ENCODE assay signal across 21 cellular contexts in the genomic region with DNA sequence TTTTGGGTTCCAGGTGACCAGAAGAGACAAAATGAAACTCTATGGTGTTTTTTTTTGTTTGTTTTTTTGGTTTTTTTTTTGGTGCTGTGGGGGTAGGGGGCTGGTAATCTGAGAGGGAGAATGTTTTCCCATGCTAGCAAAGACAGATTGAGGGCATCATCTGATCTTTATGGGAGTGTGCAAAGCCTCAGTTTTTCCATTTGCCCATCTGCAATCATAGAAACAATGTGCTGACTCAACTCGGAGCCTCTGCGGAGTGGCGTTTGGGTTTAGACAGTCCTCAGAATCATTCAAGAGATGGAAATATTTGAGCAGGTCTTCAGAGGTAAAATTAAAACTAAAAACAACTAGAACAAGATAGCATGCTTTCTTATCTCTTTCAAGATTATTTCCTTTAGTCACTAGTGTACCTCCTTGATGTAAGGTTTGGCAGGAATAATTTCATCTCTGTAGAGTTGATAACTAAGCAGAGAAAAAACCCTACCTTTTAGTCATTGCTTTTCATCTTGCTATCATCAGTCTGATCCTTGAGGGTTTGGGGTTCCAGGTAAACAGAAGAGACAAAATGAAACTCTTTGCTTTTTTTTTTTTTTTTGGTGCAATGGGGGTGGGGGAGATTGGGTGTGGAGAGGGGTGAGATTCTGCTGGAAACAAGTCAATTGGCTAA. TPM values are rescaled to one million over a fixed set of nuclear protein-coding genes. Genes with fewer than 3 reads are reported as not detected.
DNase-seq lines count a peak whose midpoint lies in the region; ATAC-seq and TF ChIP-seq lines count a peak whose summit lies in the region.
"Had no signal": no experiment of that assay in that cellular context is flagged by ENCODE, and none has a peak within 500 bp of the region (broad histone marks: within the 10 kb centered on the region; RNA-seq: fewer than 3 reads in every experiment).

No MANE protein-coding gene starts in this region.

- H3K4me3 Mint-ChIP-seq in activated T-helper 17 cell treated with anti-CD3 and anti-CD28 coated beads, Interleukin-2, amount 50 U/mL, for 72 hours, result peak overlapping the region; percentile 57
- H3K4me3 Mint-ChIP-seq: neural progenitor cell had no signal

- H3K27ac Mint-ChIP-seq in activated T-helper 17 cell treated with anti-CD3 and anti-CD28 coated beads, Interleukin-2, amount 50 U/mL, for 72 hours, result peak overlapping the region; percentile 58
- H3K27ac Mint-ChIP-seq: neural progenitor cell had no signal

- no peaks in the 10 kb centered on the region for H3K27me3 Mint-ChIP-seq in activated T-helper 17 cell treated with anti-CD3 and anti-CD28 coated beads, Interleukin-2, amount 50 U/mL, for 72 hours

- H3K36me3 Mint-ChIP-seq in activated T-helper 17 cell treated with anti-CD3 and anti-CD28 coated beads, Interleukin-2, amount 50 U/mL, for 72 hours (ENCODE audit: low read depth), result no peaks in the 10 kb centered on the region

- no peak overlapping the region for H3K27ac ChIP-seq in transverse colon
- H3K27ac ChIP-seq: neural progenitor cell, thoracic aorta had no signal

- no peak overlapping the region for H3K4me3 ChIP-seq in transverse colon
- H3K4me3 ChIP-seq: neural progenitor cell, smooth muscle cell, thoracic aorta had no signal

- peaks cover 10% of the 10 kb centered on the region for H3K4me1 Mint-ChIP-seq in activated T-helper 17 cell treated with anti-CD3 and anti-CD28 coated beads, Interleukin-2, amount 50 U/mL, for 72 hours
- H3K4me1 Mint-ChIP-seq: neural progenitor cell had no signal

- peak; percentile 90 for ATAC-seq in activated T-helper 17 cell treated with anti-CD3 and anti-CD28 coated beads, Interleukin-2, amount 50 U/mL, for 72 hours (replicated peaks)
- no peak for ATAC-seq in GM18873 (IDR thresholded peaks at IDR 0.05; ENCODE audit: low FRiP score, unreplicated experiment)

- in situ Hi-C loops in transverse colon (cut with MboI; ENCODE audit: low pct_ligation_motif_present in 1 of 4, low pct_unique_long_range_greater_than_20kb in 1 of 4, low sequenced_read_pairs in 3 of 4), result loop anchor here in 1 of 4 donors (10.0 kb wide), 1 partner anchor 129 kb away; no protein-coding TSS in a partner anchor

- no peaks in the 10 kb centered on the region for H3K4me1 ChIP-seq in transverse colon
- H3K4me1 ChIP-seq: neural progenitor cell had no signal

- H3K27me3 ChIP-seq in transverse colon, result no peaks in the 10 kb centered on the region
- H3K27me3 ChIP-seq: neural progenitor cell had no signal

- DNase-seq in activated T-cell treated with anti-CD3 and anti-CD28 coated beads for 24 hours (ENCODE audit: low read depth) (peak; percentile 20), activated T-cell treated with anti-CD3 and anti-CD28 coated beads for 4 hours (no peak), NCI-H2171 treated with DMSO at 0.1 percent for 48 hours (lab: John Stamatoyannopoulos, UW) (peak; percentile 69), transverse colon (no peak), anterior cingulate cortex (lab: John Stamatoyannopoulos, UW) (no peak)
- DNase-seq in stimulated activated CD4-positive, alpha-beta T cell treated with anti-CD3 and anti-CD28 coated beads, Interleukin-1b, Interleukin-23, amount 100 ng/mL, for 48 hours, result peak; percentile 41
- DNase-seq: ACHN; activated effector memory CD4-positive, alpha-beta T cell treated with anti-CD3 and anti-CD28 coated beads, Interleukin-2, amount 50 U/mL, for 16 hours; C1 segment of cervical spinal cord; effector CD4-positive, alpha-beta T cell; EL; HCEC 1CT; hypothalamus; islet precursor cell; NCI-H2107; NCI-H524 had no signal

- no peak for TF ChIP-seq EP300 in transverse colon (IDR thresholded peaks at IDR 0.05; ENCODE audit: low read depth)

- H3K9me3 ChIP-seq in transverse colon, result no peaks in the 10 kb centered on the region
- H3K9me3 ChIP-seq: thoracic aorta had no signal

- no peaks in the 10 kb centered on the region for H3K36me3 ChIP-seq in transverse colon
- H3K36me3 ChIP-seq: neural progenitor cell, thoracic aorta had no signal

- TF ChIP-seq CTCF in transverse colon (IDR thresholded peaks at IDR 0.05), result no peak

- intact Hi-C loops in transverse colon (cut with DNase I; ENCODE audit: low total_unique reads), result no loop called here

- WGBS in transverse colon (ENCODE audit: low coverage in 1 of 2), 2 donors, result 90 to 92% methylated on average over 2 to 3 of the region's 3 CpGs

- H3K9me3 Mint-ChIP-seq in activated T-helper 17 cell treated with anti-CD3 and anti-CD28 coated beads, Interleukin-2, amount 50 U/mL, for 72 hours, result no peaks in the 10 kb centered on the region

- no peak for TF ChIP-seq POLR2A in transverse colon (IDR thresholded peaks at IDR 0.05)

RNA-seq across cellular contexts. Expression of a gene that starts 18.0 kb away (rescaled TPM):
- total RNA-seq in activated T-helper 17 cell treated with anti-CD3 and anti-CD28 coated beads, Interleukin-2, amount 50 U/mL, for 72 hours, result 1 to 10 TPM; 6.6 to 7.4 TPM
- total RNA-seq in transverse colon, result 100 to 1,000 TPM in 2 of 4 donors, 10 to 100 TPM in 2; 48.0 to 144 (median 100) TPM

Comparison
In these comparisons a context has a peak if more than half of its experiments do, and no peak if none do; other contexts are left out.
1. DNase-seq: peak in activated T-cell treated with anti-CD3 and anti-CD28 coated beads for 24 hours (single experiment), NCI-H2171 treated with DMSO at 0.1 percent for 48 hours (single experiment) and stimulated activated CD4-positive, alpha-beta T cell treated with anti-CD3 and anti-CD28 coated beads, Interleukin-1b, Interleukin-23, amount 100 ng/mL, for 48 hours (single experiment); none in activated T-cell treated with anti-CD3 and anti-CD28 coated beads for 4 hours (single experiment), transverse colon (single experiment) and anterior cingulate cortex (0 of 58).
2. RNA of a gene that starts 18.0 kb away (total RNA-seq): 48.0 to 144 TPM in transverse colon; 6.6 to 7.4 TPM in activated T-helper 17 cell treated with anti-CD3 and anti-CD28 coated beads, Interleukin-2, amount 50 U/mL, for 72 hours; every median in the first group is over 4 times any median in the second.